In the genomic region with DNA sequence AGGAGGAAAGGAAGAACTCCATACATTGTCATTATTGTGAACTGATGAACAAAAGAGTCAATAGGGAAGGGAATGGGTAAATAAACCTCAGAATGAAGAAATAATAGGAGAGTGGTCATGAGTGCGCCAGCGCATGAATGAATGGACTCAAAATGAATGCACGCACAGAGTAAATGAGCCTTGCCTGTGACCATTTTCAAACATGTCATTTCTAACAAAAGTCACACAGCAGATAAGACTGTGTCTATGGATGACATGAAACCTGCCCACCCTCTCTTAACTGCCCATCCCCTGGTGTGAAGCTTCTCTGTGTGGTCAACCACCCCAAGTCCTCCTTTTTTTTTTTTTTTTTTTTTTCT, we compare ENCODE assay signal across 8 cellular contexts.
DNase-seq lines count a peak whose midpoint lies in the region; ATAC-seq lines count a peak whose summit lies in the region.

No MANE protein-coding gene starts in this region.

- no peak overlapping the region for H3K27ac Mint-ChIP-seq in activated CD4-positive, alpha-beta T cell treated with anti-CD3 and anti-CD28 coated beads, Interleukin-2, amount 10 ng/mL, durations not matched to agents 24 days and 14 days
- H3K27ac Mint-ChIP-seq in activated naive CD8-positive, alpha-beta T cell: peak overlapping the region; percentile 83

- peak overlapping the region in 4 of 7 experiments; percentile 31 to 45 (median 40) for H3K4me3 ChIP-seq in skin epidermis

- H3K27ac ChIP-seq in skin epidermis: no peak overlapping the region

- H3K4me3 Mint-ChIP-seq in activated CD4-positive, alpha-beta T cell treated with anti-CD3 and anti-CD28 coated beads, Interleukin-2, amount 10 ng/mL, durations not matched to agents 24 days and 14 days: peak overlapping the region; percentile 98
- peak overlapping the region; percentile 96 for H3K4me3 Mint-ChIP-seq in activated naive CD8-positive, alpha-beta T cell

- ATAC-seq in HG02885 (IDR thresholded peaks at IDR 0.05; ENCODE audit: poor library complexity, unreplicated experiment): peak; percentile 21

- intact Hi-C loops in activated CD4-positive, alpha-beta T cell treated with anti-CD3 and anti-CD28 coated beads, Interleukin-2, amount 10 ng/mL, durations not matched to agents 24 days and 14 days (cut with micrococcal nuclease): loop anchor here (1.0 to 10.0 kb wide), 5 partner anchors 121 to 533 kb away; partner anchors contain the start of gene GYPC

- peaks cover 30% of the 10 kb centered on the region for H3K27me3 Mint-ChIP-seq in activated CD4-positive, alpha-beta T cell treated with anti-CD3 and anti-CD28 coated beads, Interleukin-2, amount 10 ng/mL, durations not matched to agents 24 days and 14 days
- peaks cover 3% of the 10 kb centered on the region for H3K27me3 Mint-ChIP-seq in activated naive CD8-positive, alpha-beta T cell

- DNase-seq in activated CD4-positive, alpha-beta T cell treated with anti-CD3 and anti-CD28 coated beads, Interleukin-2, amount 10 ng/mL, durations not matched to agents 24 days and 14 days: no peak
- no peak for DNase-seq in activated CD4-positive, alpha-beta T cell treated with anti-CD3 and anti-CD28 coated beads for 48 hours
- DNase-seq in NCI-H2171 treated with DMSO at 0.1 percent for 48 hours (lab: John Stamatoyannopoulos, UW): no peak
- DNase-seq in NCI-H524 (lab: John Stamatoyannopoulos, UW): no peak
- DNase-seq in H4 (ENCODE audit: low spot score): no peak

- H3K9me3 Mint-ChIP-seq in activated CD4-positive, alpha-beta T cell treated with anti-CD3 and anti-CD28 coated beads, Interleukin-2, amount 10 ng/mL, durations not matched to agents 24 days and 14 days: no peaks in the 10 kb centered on the region
- no peaks in the 10 kb centered on the region for H3K9me3 Mint-ChIP-seq in activated naive CD8-positive, alpha-beta T cell (ENCODE audit: low read depth)

- peaks cover 13% of the 10 kb centered on the region for H3K4me1 Mint-ChIP-seq in activated CD4-positive, alpha-beta T cell treated with anti-CD3 and anti-CD28 coated beads, Interleukin-2, amount 10 ng/mL, durations not matched to agents 24 days and 14 days
- H3K4me1 Mint-ChIP-seq in activated naive CD8-positive, alpha-beta T cell (ENCODE audit: low read depth): peaks cover 14% of the 10 kb centered on the region

- H3K36me3 Mint-ChIP-seq in activated CD4-positive, alpha-beta T cell treated with anti-CD3 and anti-CD28 coated beads, Interleukin-2, amount 10 ng/mL, durations not matched to agents 24 days and 14 days (ENCODE audit: low read depth): no peaks in the 10 kb centered on the region
- H3K36me3 Mint-ChIP-seq in activated naive CD8-positive, alpha-beta T cell: no peaks in the 10 kb centered on the region
